Comparison of ENCODE assay signal across 1 cellular context in the genomic region with DNA sequence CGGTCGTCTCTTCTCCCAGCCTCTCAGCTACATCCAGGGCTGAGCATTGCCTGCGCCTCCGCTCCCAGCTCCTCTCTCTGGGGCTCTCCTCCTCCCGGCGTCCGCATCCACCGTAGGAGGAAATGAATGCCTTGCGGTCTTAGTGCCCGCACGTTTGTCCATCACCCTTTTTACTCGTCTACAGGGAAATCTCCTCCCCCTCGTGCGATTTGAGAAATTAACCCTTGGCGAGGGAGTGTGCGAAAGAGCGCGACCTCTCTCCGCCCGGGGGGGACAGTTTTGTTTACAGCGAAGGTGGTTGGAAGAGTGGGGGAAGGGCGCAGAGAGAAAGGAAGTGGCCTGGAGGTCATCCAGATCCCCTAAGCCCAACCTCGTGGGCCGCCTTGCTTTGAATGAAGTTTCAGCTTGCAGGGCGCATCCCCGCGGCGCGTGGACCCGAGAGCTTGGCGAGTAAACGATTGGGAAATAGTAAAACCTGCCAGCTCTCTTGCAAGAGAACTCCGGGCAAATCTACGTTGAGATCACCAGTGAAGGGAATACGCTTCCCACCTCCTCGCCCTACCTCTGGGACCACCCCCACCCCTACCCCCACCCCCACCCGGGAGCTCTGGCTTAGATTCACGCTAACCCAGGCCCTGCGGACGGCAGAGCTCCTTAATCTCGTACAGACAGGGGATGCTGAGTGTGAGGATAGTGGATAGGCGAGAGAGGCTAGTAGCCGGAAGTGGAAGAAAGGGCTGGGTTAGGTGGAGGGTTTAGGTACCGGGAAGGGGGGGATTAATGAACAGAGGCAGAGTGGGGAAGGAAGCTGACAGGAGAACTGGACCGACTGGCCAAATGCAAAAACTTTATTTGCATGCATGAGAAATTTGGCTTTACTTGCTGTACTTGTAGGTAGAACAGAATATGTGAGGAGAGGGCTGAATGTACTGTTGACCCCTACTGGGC.
TF ChIP-seq lines count a peak whose summit lies in the region.

Gene ELOVL6 (minus strand): TSS at position 144 of the 948 bp plus-strand sequence. CDS start 280 bp downstream, outside the sequence.

TF ChIP-seq in SK-N-SH, 30 proteins besides CTCF, POLR2A, EP300 and RAD21 (continued from another document):
- TF ChIP-seq POLR2AphosphoS5 (IDR thresholded peaks at IDR 0.05; ENCODE audit: low read depth, low read length) (peak; percentile 67), YY1 (IDR thresholded peaks at IDR 0.05; ENCODE audit: low read depth) (peak; percentile 25; the same call in 1 of the 2 replicates), EZH2phosphoT487 (IDR thresholded peaks at IDR 0.05; ENCODE audit: borderline replicate concordance, low read depth) (no peak), CHD2 (IDR thresholded peaks at IDR 0.05; ENCODE audit: low read length, partially characterized antibody) (peak; percentile 78), FOXM1 (IDR thresholded peaks at IDR 0.05; ENCODE audit: low read depth) (no peak), MEF2A (IDR thresholded peaks at IDR 0.05; ENCODE audit: borderline replicate concordance, low read depth) (no peak), NFIC (IDR thresholded peaks at IDR 0.05; ENCODE audit: borderline replicate concordance) (peak; percentile 40), GABPA (IDR thresholded peaks at IDR 0.05; ENCODE audit: low read depth) (no peak), SMC3 (IDR thresholded peaks at IDR 0.05; ENCODE audit: low read depth, low read length) (no peak), FOXJ3 (CRISPR knock-in tag; IDR thresholded peaks at IDR 0.05) (peak; percentile 81), JUND (IDR thresholded peaks at IDR 0.05) (no peak), SIN3A (IDR thresholded peaks at IDR 0.05; ENCODE audit: borderline replicate concordance, low read depth, low read length) (peak; percentile 12; the same call in 1 of the 2 replicates), FOSL2 (IDR thresholded peaks at IDR 0.05; ENCODE audit: borderline replicate concordance, low read depth) (no peak), RFX5 (IDR thresholded peaks at IDR 0.05; ENCODE audit: low read length) (no peak)
- TF ChIP-seq, protein P1, sequence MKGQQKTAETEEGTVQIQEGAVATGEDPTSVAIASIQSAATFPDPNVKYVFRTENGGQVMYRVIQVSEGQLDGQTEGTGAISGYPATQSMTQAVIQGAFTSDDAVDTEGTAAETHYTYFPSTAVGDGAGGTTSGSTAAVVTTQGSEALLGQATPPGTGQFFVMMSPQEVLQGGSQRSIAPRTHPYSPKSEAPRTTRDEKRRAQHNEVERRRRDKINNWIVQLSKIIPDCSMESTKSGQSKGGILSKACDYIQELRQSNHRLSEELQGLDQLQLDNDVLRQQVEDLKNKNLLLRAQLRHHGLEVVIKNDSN (IDR thresholded peaks at IDR 0.05; ENCODE audit: borderline replicate concordance, low read depth): no peak
- TF ChIP-seq, protein P2, sequence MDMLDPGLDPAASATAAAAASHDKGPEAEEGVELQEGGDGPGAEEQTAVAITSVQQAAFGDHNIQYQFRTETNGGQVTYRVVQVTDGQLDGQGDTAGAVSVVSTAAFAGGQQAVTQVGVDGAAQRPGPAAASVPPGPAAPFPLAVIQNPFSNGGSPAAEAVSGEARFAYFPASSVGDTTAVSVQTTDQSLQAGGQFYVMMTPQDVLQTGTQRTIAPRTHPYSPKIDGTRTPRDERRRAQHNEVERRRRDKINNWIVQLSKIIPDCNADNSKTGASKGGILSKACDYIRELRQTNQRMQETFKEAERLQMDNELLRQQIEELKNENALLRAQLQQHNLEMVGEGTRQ (IDR thresholded peaks at IDR 0.05; ENCODE audit: borderline replicate concordance, low read depth, low read length): no peak
- TF ChIP-seq, protein P3, sequence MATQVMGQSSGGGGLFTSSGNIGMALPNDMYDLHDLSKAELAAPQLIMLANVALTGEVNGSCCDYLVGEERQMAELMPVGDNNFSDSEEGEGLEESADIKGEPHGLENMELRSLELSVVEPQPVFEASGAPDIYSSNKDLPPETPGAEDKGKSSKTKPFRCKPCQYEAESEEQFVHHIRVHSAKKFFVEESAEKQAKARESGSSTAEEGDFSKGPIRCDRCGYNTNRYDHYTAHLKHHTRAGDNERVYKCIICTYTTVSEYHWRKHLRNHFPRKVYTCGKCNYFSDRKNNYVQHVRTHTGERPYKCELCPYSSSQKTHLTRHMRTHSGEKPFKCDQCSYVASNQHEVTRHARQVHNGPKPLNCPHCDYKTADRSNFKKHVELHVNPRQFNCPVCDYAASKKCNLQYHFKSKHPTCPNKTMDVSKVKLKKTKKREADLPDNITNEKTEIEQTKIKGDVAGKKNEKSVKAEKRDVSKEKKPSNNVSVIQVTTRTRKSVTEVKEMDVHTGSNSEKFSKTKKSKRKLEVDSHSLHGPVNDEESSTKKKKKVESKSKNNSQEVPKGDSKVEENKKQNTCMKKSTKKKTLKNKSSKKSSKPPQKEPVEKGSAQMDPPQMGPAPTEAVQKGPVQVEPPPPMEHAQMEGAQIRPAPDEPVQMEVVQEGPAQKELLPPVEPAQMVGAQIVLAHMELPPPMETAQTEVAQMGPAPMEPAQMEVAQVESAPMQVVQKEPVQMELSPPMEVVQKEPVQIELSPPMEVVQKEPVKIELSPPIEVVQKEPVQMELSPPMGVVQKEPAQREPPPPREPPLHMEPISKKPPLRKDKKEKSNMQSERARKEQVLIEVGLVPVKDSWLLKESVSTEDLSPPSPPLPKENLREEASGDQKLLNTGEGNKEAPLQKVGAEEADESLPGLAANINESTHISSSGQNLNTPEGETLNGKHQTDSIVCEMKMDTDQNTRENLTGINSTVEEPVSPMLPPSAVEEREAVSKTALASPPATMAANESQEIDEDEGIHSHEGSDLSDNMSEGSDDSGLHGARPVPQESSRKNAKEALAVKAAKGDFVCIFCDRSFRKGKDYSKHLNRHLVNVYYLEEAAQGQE (IDR thresholded peaks at IDR 0.05; ENCODE audit: low read depth, low read length): no peak
